15 cellular contexts compared by ENCODE assay signal in the genomic region with DNA sequence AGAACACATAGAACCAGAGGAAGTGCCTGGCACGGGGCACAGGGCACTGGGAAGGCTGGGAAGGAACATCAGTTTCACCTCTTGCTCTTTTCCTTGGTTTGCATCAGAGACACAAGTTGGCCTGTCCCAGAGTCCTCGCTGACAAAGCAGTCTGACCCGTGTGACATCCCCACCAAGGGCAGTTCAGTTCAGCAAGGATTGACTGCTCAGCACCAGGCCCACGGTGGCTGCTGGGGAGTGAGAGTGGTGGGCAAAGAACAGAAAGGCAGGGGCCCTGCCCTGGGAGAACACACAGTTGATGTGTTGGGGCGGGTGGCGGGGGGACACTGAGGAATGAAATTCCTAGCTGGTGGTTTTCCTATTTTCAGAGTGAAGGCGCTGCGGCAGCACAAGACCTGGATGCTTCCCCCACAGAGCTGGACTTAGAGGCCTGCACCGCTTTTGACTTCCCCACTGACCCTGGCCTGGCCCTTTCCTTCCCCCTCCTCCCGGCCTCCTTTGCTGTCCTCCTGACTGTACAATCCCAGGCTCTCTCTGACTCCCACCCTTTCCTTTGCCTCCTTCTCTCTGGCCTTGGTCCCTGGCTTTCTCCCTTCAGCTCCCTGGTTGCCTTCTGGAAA. TPM values are rescaled to one million over a fixed set of nuclear protein-coding genes. Genes with fewer than 3 reads are reported as not detected.
A peak's percentile ranks its signal among the peaks of the same experiment; 100 is the strongest.
DNase-seq lines count a peak whose midpoint lies in the region; ATAC-seq and TF ChIP-seq lines count a peak whose summit lies in the region.
"Had no signal": no experiment of that assay in that cellular context is flagged by ENCODE, and none has a peak within 500 bp of the region (broad histone marks: within the 10 kb centered on the region; RNA-seq: fewer than 3 reads in every experiment).

No MANE protein-coding gene starts in this region.

- H3K27ac ChIP-seq in lower lobe of right lung = no peak overlapping the region
- H3K27ac ChIP-seq: psoas muscle had no signal

- H3K4me1 ChIP-seq in lower lobe of right lung = peaks cover 19% of the 10 kb centered on the region
- H3K4me1 ChIP-seq: psoas muscle had no signal

- H3K27me3 Mint-ChIP-seq in activated naive CD4-positive, alpha-beta T cell treated with anti-CD3 and anti-CD28 coated beads, Interleukin-2, amount 10 ng/mL, durations not matched to agents 7 days and 5 days = peaks cover 40% of the 10 kb centered on the region
- H3K27me3 Mint-ChIP-seq in activated CD4-positive, alpha-beta memory T cell treated with anti-CD3 and anti-CD28 coated beads, Interleukin-2, amount 10 ng/mL, durations not matched to agents 7 days and 5 days = peaks cover 12% of the 10 kb centered on the region
- H3K27me3 Mint-ChIP-seq in stimulated activated naive CD8-positive, alpha-beta T cell treated with anti-CD3 and anti-CD28 coated beads, Interleukin-15, amount 100 ng/mL, for 72 hours = no peaks in the 10 kb centered on the region

- H3K36me3 Mint-ChIP-seq in activated naive CD4-positive, alpha-beta T cell treated with anti-CD3 and anti-CD28 coated beads, Interleukin-2, amount 10 ng/mL, durations not matched to agents 7 days and 5 days = no peaks in the 10 kb centered on the region
- H3K36me3 Mint-ChIP-seq in activated CD4-positive, alpha-beta memory T cell treated with anti-CD3 and anti-CD28 coated beads, Interleukin-2, amount 10 ng/mL, durations not matched to agents 7 days and 5 days (ENCODE audit: low read depth) = no peaks in the 10 kb centered on the region

- H3K4me3 Mint-ChIP-seq in activated naive CD4-positive, alpha-beta T cell treated with anti-CD3 and anti-CD28 coated beads, Interleukin-2, amount 10 ng/mL, durations not matched to agents 7 days and 5 days = no peak overlapping the region
- no peak overlapping the region for H3K4me3 Mint-ChIP-seq in activated CD4-positive, alpha-beta memory T cell treated with anti-CD3 and anti-CD28 coated beads, Interleukin-2, amount 10 ng/mL, durations not matched to agents 7 days and 5 days
- peak overlapping the region; percentile 72 to 75 for H3K4me3 Mint-ChIP-seq in stimulated activated naive CD8-positive, alpha-beta T cell treated with anti-CD3 and anti-CD28 coated beads, Interleukin-15, amount 100 ng/mL, for 72 hours
- H3K4me3 Mint-ChIP-seq: H9 had no signal

- H3K4me3 ChIP-seq in lower lobe of right lung = no peak overlapping the region
- H3K4me3 ChIP-seq: psoas muscle had no signal

- H3K9me3 ChIP-seq in lower lobe of right lung = no peaks in the 10 kb centered on the region
- H3K9me3 ChIP-seq: psoas muscle had no signal

- intact Hi-C loops in lower lobe of right lung (cut with DNase I) = no loop called here

- ATAC-seq in lower lobe of right lung (no peak), GM18498 (IDR thresholded peaks at IDR 0.05; ENCODE audit: unreplicated experiment) (no peak), omental fat pad (ENCODE audit: low FRiP score) (no peak)
- peak; percentile 36 for ATAC-seq in stimulated activated naive CD8-positive, alpha-beta T cell treated with anti-CD3 and anti-CD28 coated beads, Interleukin-15, amount 100 ng/mL, for 72 hours
- ATAC-seq: left colon, psoas muscle had no signal

- POLR2A ChIA-PET in activated CD4-positive, alpha-beta memory T cell treated with anti-CD3 and anti-CD28 coated beads, Interleukin-2, amount 10 ng/mL, durations not matched to agents 7 days and 5 days (lab: Charles Lee) = interaction anchor here (0.9 to 2.7 kb wide), 10 partner anchors 8 to 116 kb away, joined by 3 to 10 read pairs (median 4); partner anchors contain the start of gene FXYD6

- peak overlapping the region; percentile 47 for H3K27ac Mint-ChIP-seq in activated naive CD4-positive, alpha-beta T cell treated with anti-CD3 and anti-CD28 coated beads, Interleukin-2, amount 10 ng/mL, durations not matched to agents 7 days and 5 days
- peak overlapping the region; percentile 81 for H3K27ac Mint-ChIP-seq in activated CD4-positive, alpha-beta memory T cell treated with anti-CD3 and anti-CD28 coated beads, Interleukin-2, amount 10 ng/mL, durations not matched to agents 7 days and 5 days
- H3K27ac Mint-ChIP-seq in stimulated activated naive CD8-positive, alpha-beta T cell treated with anti-CD3 and anti-CD28 coated beads, Interleukin-15, amount 100 ng/mL, for 72 hours = peak overlapping the region; percentile 97 to 99

- CTCF ChIA-PET in activated naive CD4-positive, alpha-beta T cell treated with anti-CD3 and anti-CD28 coated beads, Interleukin-2, amount 10 ng/mL, durations not matched to agents 7 days and 5 days (lab: Charles Lee) = interaction anchor here (0.9 to 3.2 kb wide), 8 partner anchors 8 to 140 kb away, joined by 3 to 32 read pairs (median 4); no protein-coding TSS in a partner anchor
- CTCF ChIA-PET in activated CD4-positive, alpha-beta memory T cell treated with anti-CD3 and anti-CD28 coated beads, Interleukin-2, amount 10 ng/mL, durations not matched to agents 7 days and 5 days (lab: Charles Lee) = interaction anchor here (0.7 to 5.0 kb wide), 5 partner anchors 12 to 285 kb away, joined by 3 to 42 read pairs (median 3); no protein-coding TSS in a partner anchor

- no peaks in the 10 kb centered on the region for H3K36me3 ChIP-seq in lower lobe of right lung

- TF ChIP-seq CTCF in lower lobe of right lung (IDR thresholded peaks at IDR 0.05) (no peak), omental fat pad (IDR thresholded peaks at IDR 0.05) (no peak)

- H3K27me3 ChIP-seq in lower lobe of right lung (ENCODE audit: low read depth) = no peaks in the 10 kb centered on the region

- H3K4me1 Mint-ChIP-seq in activated naive CD4-positive, alpha-beta T cell treated with anti-CD3 and anti-CD28 coated beads, Interleukin-2, amount 10 ng/mL, durations not matched to agents 7 days and 5 days = peaks cover 52% of the 10 kb centered on the region
- H3K4me1 Mint-ChIP-seq in activated CD4-positive, alpha-beta memory T cell treated with anti-CD3 and anti-CD28 coated beads, Interleukin-2, amount 10 ng/mL, durations not matched to agents 7 days and 5 days = peaks cover 56% of the 10 kb centered on the region
- peaks cover 82% of the 10 kb centered on the region for H3K4me1 Mint-ChIP-seq in stimulated activated naive CD8-positive, alpha-beta T cell treated with anti-CD3 and anti-CD28 coated beads, Interleukin-15, amount 100 ng/mL, for 72 hours

- H3K9me3 Mint-ChIP-seq in activated naive CD4-positive, alpha-beta T cell treated with anti-CD3 and anti-CD28 coated beads, Interleukin-2, amount 10 ng/mL, durations not matched to agents 7 days and 5 days = no peaks in the 10 kb centered on the region
- H3K9me3 Mint-ChIP-seq in activated CD4-positive, alpha-beta memory T cell treated with anti-CD3 and anti-CD28 coated beads, Interleukin-2, amount 10 ng/mL, durations not matched to agents 7 days and 5 days = no peaks in the 10 kb centered on the region
- no peaks in the 10 kb centered on the region for H3K9me3 Mint-ChIP-seq in stimulated activated naive CD8-positive, alpha-beta T cell treated with anti-CD3 and anti-CD28 coated beads, Interleukin-15, amount 100 ng/mL, for 72 hours
- H3K9me3 Mint-ChIP-seq: H9 had no signal

- DNase-seq in activated naive CD4-positive, alpha-beta T cell treated with anti-CD3 and anti-CD28 coated beads, Interleukin-2, amount 10 ng/mL, durations not matched to agents 7 days and 5 days = peak; percentile 20
- DNase-seq in activated naive CD4-positive, alpha-beta T cell (lab: John Stamatoyannopoulos, UW) = no peak
- no peak for DNase-seq in activated CD4-positive, alpha-beta memory T cell treated with anti-CD3 and anti-CD28 coated beads, Interleukin-2, amount 10 ng/mL, durations not matched to agents 7 days and 5 days
- DNase-seq in lower lobe of right lung (peak; percentile 27), omental fat pad (ENCODE audit: low spot score) (no peak), HPDE6-E6E7 (ENCODE audit: extremely low spot score) (no peak)
- DNase-seq in stimulated activated naive CD8-positive, alpha-beta T cell treated with anti-CD3 and anti-CD28 coated beads, Interleukin-15, amount 100 ng/mL, for 72 hours = no peak
- DNase-seq: left colon, NCI-H2029 treated with DMSO at 0.1 percent for 48 hours, psoas muscle, SHP77 had no signal

RNA-seq across cellular contexts. Expression of gene TMPRSS13, which starts 2.2 kb away (rescaled TPM):
- total RNA-seq in activated CD4-positive, alpha-beta memory T cell treated with anti-CD3 and anti-CD28 coated beads, Interleukin-2, amount 10 ng/mL, durations not matched to agents 7 days and 5 days = 1 to 10 TPM; 1.9 to 2.2 TPM
- 7.0 TPM for total RNA-seq in lower lobe of right lung
- under 1 TPM in 1 of 4 donors, not detected in 3; 0.50 TPM for total RNA-seq in omental fat pad
- total RNA-seq: fibroblast of villous mesenchyme, myocyte, psoas muscle had no signal

RNA-seq across cellular contexts. Expression of gene IL10RA, which starts 54.8 kb away (rescaled TPM):
- 100 to 1,000 TPM; 286 to 291 TPM for total RNA-seq in activated CD4-positive, alpha-beta memory T cell treated with anti-CD3 and anti-CD28 coated beads, Interleukin-2, amount 10 ng/mL, durations not matched to agents 7 days and 5 days
- 37.7 TPM for total RNA-seq in lower lobe of right lung
- total RNA-seq in omental fat pad = 10 to 100 TPM; 23.2 to 65.9 (median 44.4) TPM
- total RNA-seq: fibroblast of villous mesenchyme, H9, myocyte had no signal

RNA-seq across cellular contexts. Expression of gene FXYD6, which starts 55.0 kb away (rescaled TPM):
- not detected for total RNA-seq in activated CD4-positive, alpha-beta memory T cell treated with anti-CD3 and anti-CD28 coated beads, Interleukin-2, amount 10 ng/mL, durations not matched to agents 7 days and 5 days
- total RNA-seq in lower lobe of right lung = 61.2 TPM
- 10 to 100 TPM; 21.5 to 79.9 (median 25.6) TPM for total RNA-seq in omental fat pad
- total RNA-seq: fibroblast of villous mesenchyme had no signal

Comparison
In these comparisons a context has a peak if more than half of its experiments do, and no peak if none do; other contexts are left out.
1. DNase-seq: peak in activated naive CD4-positive, alpha-beta T cell treated with anti-CD3 and anti-CD28 coated beads, Interleukin-2, amount 10 ng/mL, durations not matched to agents 7 days and 5 days (single experiment) and lower lobe of right lung (single experiment); none in activated naive CD4-positive, alpha-beta T cell (0 of 4), activated CD4-positive, alpha-beta memory T cell treated with anti-CD3 and anti-CD28 coated beads, Interleukin-2, amount 10 ng/mL, durations not matched to agents 7 days and 5 days (single experiment), stimulated activated naive CD8-positive, alpha-beta T cell treated with anti-CD3 and anti-CD28 coated beads, Interleukin-15, amount 100 ng/mL, for 72 hours (0 of 2), omental fat pad (single experiment) and HPDE6-E6E7 (single experiment).
2. H3K27ac Mint-ChIP-seq: peak in every context shown above with its lines; median percentile 98 in stimulated activated naive CD8-positive, alpha-beta T cell treated with anti-CD3 and anti-CD28 coated beads, Interleukin-15, amount 100 ng/mL, for 72 hours; 81 in activated CD4-positive, alpha-beta memory T cell treated with anti-CD3 and anti-CD28 coated beads, Interleukin-2, amount 10 ng/mL, durations not matched to agents 7 days and 5 days; 47 in activated naive CD4-positive, alpha-beta T cell treated with anti-CD3 and anti-CD28 coated beads, Interleukin-2, amount 10 ng/mL, durations not matched to agents 7 days and 5 days.
3. H3K4me3 Mint-ChIP-seq: peak in stimulated activated naive CD8-positive, alpha-beta T cell treated with anti-CD3 and anti-CD28 coated beads, Interleukin-15, amount 100 ng/mL, for 72 hours (2 of 2); none in activated naive CD4-positive, alpha-beta T cell treated with anti-CD3 and anti-CD28 coated beads, Interleukin-2, amount 10 ng/mL, durations not matched to agents 7 days and 5 days (single experiment) and activated CD4-positive, alpha-beta memory T cell treated with anti-CD3 and anti-CD28 coated beads, Interleukin-2, amount 10 ng/mL, durations not matched to agents 7 days and 5 days (single experiment).
4. RNA of gene FXYD6, which starts 55.0 kb away (total RNA-seq): 61.2 TPM in lower lobe of right lung (single experiment) and 21.5 to 79.9 TPM in omental fat pad; not detected in activated CD4-positive, alpha-beta memory T cell treated with anti-CD3 and anti-CD28 coated beads, Interleukin-2, amount 10 ng/mL, durations not matched to agents 7 days and 5 days; every median in the first group is over 10 times any median in the second.